2 cellular contexts compared by ENCODE assay signal in the genomic region with DNA sequence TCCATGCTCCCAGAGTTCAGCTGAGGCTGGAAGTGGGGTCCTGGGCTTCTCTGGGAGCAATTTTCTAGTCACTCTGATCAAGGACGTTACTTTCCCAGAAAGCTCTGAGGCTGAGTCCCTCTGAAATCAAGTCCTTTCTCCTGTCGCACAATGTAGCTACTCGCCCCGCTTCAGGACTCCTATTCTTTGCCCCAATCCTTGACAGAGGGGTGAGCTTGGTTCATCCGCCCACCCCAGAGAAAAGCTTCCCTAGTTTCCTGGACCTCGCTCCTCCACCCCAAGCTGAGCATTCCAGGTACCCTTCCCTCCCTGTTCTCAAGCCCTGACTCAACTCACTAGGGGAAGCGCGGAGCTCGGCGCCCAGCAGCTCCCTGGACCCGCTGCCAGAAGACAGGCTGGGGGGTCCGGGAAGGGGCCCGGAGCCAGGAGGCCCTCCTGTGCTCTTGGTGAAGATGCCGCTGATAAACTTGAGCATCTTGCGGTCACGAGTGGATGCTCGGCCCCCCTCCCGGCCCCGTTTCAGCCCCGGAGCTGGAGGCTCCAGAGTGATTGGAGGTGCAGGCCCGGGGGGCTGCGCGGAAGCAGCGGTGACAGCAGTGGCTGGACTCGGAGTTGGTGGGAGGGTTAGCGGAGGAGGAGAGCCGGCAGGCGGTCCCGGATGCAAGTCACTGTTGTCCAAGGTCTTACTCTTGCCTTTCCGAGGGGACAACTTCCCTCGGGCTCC.
TF ChIP-seq lines count a peak whose summit lies in the region.

No MANE protein-coding gene starts in this region.

TF ChIP-seq in HEK293, 187 proteins besides CTCF, POLR2A, EP300 and RAD21 (continues in another document):
- TF ChIP-seq, protein P1, sequence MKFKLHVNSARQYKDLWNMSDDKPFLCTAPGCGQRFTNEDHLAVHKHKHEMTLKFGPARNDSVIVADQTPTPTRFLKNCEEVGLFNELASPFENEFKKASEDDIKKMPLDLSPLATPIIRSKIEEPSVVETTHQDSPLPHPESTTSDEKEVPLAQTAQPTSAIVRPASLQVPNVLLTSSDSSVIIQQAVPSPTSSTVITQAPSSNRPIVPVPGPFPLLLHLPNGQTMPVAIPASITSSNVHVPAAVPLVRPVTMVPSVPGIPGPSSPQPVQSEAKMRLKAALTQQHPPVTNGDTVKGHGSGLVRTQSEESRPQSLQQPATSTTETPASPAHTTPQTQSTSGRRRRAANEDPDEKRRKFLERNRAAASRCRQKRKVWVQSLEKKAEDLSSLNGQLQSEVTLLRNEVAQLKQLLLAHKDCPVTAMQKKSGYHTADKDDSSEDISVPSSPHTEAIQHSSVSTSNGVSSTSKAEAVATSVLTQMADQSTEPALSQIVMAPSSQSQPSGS (tag by site-specific recombination; IDR thresholded peaks at IDR 0.05; ENCODE audit: low read depth), result no peak
- TF ChIP-seq ZNF112 (tag by site-specific recombination; IDR thresholded peaks at IDR 0.05) (no peak), ZNF561 (tag by site-specific recombination; IDR thresholded peaks at IDR 0.05; ENCODE audit: borderline replicate concordance) (no peak), PATZ1 (tag by site-specific recombination; IDR thresholded peaks at IDR 0.05) (peak; percentile 84), ZIC2 (tag by site-specific recombination; IDR thresholded peaks at IDR 0.05) (peak; percentile 29; the same call in 1 of the 2 replicates), ZNF701 (tag by site-specific recombination; IDR thresholded peaks at IDR 0.05) (no peak), SCRT1 (tag by site-specific recombination; IDR thresholded peaks at IDR 0.05; ENCODE audit: borderline replicate concordance) (no peak), ZNF76 (tag by site-specific recombination; IDR thresholded peaks at IDR 0.05; ENCODE audit: borderline replicate concordance, low read depth) (peak; percentile 41; the same call in 1 of the 2 replicates), ZNF600 (tag by site-specific recombination; IDR thresholded peaks at IDR 0.05) (no peak), ZNF223 (tag by site-specific recombination; IDR thresholded peaks at IDR 0.05) (0 out of 2 replicates have a peak, but pooled peaks have one; percentile 18), ZNF221 (tag by site-specific recombination; IDR thresholded peaks at IDR 0.05; ENCODE audit: borderline replicate concordance) (no peak), ZNF266 (tag by site-specific recombination; IDR thresholded peaks at IDR 0.05; ENCODE audit: low read depth) (no peak), ZNF596 (tag by site-specific recombination; IDR thresholded peaks at IDR 0.05) (no peak), ZFHX2 (tag by site-specific recombination; conservative IDR thresholded peaks at IDR 0.05) (peak; percentile 45)
- TF ChIP-seq, protein P2, sequence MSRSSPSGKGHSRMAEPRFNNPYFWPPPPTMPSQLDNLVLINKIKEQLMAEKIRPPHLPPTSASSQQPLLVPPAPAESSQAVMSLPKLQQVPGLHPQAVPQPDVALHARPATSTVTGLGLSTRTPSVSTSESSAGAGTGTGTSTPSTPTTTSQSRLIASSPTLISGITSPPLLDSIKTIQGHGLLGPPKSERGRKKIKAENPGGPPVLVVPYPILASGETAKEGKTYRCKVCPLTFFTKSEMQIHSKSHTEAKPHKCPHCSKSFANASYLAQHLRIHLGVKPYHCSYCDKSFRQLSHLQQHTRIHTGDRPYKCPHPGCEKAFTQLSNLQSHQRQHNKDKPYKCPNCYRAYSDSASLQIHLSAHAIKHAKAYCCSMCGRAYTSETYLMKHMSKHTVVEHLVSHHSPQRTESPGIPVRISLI (tag by site-specific recombination; IDR thresholded peaks at IDR 0.05), result no peak
- TF ChIP-seq, protein P3, sequence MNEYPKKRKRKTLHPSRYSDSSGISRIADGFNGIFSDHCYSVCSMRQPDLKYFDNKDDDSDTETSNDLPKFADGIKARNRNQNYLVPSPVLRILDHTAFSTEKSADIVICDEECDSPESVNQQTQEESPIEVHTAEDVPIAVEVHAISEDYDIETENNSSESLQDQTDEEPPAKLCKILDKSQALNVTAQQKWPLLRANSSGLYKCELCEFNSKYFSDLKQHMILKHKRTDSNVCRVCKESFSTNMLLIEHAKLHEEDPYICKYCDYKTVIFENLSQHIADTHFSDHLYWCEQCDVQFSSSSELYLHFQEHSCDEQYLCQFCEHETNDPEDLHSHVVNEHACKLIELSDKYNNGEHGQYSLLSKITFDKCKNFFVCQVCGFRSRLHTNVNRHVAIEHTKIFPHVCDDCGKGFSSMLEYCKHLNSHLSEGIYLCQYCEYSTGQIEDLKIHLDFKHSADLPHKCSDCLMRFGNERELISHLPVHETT (tag by site-specific recombination; IDR thresholded peaks at IDR 0.05), result 0 out of 2 replicates have a peak, but pooled peaks have one; percentile 20
- TF ChIP-seq, protein P4, sequence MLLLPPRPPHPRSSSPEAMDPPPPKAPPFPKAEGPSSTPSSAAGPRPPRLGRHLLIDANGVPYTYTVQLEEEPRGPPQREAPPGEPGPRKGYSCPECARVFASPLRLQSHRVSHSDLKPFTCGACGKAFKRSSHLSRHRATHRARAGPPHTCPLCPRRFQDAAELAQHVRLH (tag by site-specific recombination; IDR thresholded peaks at IDR 0.05), result 0 out of 2 replicates have a peak, but pooled peaks have one; percentile 39

TF ChIP-seq in neural cell, 6 proteins besides CTCF, POLR2A, EP300 and RAD21:
- TF ChIP-seq POLR2AphosphoS5 (IDR thresholded peaks at IDR 0.05) (no peak), TAF1 (IDR thresholded peaks at IDR 0.05; ENCODE audit: low read depth) (no peak), SMC3 (conservative IDR thresholded peaks at IDR 0.05; ENCODE audit: poor library complexity) (no peak), MXI1 (conservative IDR thresholded peaks at IDR 0.05; ENCODE audit: poor library complexity, severe bottlenecking) (no peak)
TF ChIP-seq in neural cell: peak in this region for 0.
